ENCODE assay signal across 7 cellular contexts in the genomic region with DNA sequence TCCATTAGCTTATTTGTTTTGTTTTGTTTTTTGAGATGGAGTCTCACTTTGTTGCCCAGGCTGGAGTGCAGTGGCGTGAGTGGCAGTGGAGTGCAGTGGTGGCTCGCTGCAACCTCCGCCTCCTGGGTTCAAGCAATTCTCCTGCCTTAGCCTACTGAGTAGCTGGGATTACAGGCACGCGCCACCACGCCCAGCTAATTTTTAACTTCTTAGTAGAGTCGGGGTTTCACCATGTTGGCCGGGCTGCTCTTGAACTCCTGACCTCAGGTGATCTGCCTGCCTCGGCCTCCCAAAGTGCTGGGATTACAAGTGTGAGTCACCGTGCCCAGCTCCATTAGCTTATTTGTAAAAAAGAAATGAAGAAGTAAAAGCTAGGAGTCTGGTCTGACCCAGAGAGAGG. TPM values are rescaled to one million over a fixed set of nuclear protein-coding genes. Genes with fewer than 3 reads are reported as not detected.
DNase-seq lines count a peak whose midpoint lies in the region; ATAC-seq and TF ChIP-seq lines count a peak whose summit lies in the region.
"Not testable (repeated sequence)": the region's sequence is repeated elsewhere in the genome, so short reads cannot be mapped to it uniquely, and the experiment has no call there.

No MANE protein-coding gene starts in this region.

- not testable (repeated sequence) for TF ChIP-seq CTCF in HCT116 (IDR thresholded peaks at IDR 0.05 in 2 of 3, conservative IDR thresholded peaks at IDR 0.05 in 1 of 3; ENCODE audit: borderline replicate concordance in 1 of 3, insufficient read depth in 1 of 3, low read depth in 2 of 3, low read length in 2 of 3); RWPE2 (IDR thresholded peaks at IDR 0.05; ENCODE audit: poor library complexity, severe bottlenecking); colonic mucosa (IDR thresholded peaks at IDR 0.05); left ventricle myocardium inferior (IDR thresholded peaks at IDR 0.05; ENCODE audit: borderline replicate concordance); right lobe of liver (IDR thresholded peaks at IDR 0.05); thyroid gland (IDR thresholded peaks at IDR 0.05)

- H3K4me3 ChIP-seq in HCT116 (replicated peaks in 1 of 2; ENCODE audit: low read depth in 1 of 2, low read length in 2 of 2); RWPE2 (ENCODE audit: severe bottlenecking); left ventricle myocardium inferior; right lobe of liver; neuronal stem cell (ENCODE audit: low read length in 2 of 2); thyroid gland (replicated peaks in 1 of 3): not testable (repeated sequence)
- H3K4me3 ChIP-seq in colonic mucosa: peak overlapping the region; percentile 16

- not testable (repeated sequence) for H2BK12ac ChIP-seq in neuronal stem cell (ENCODE audit: low read length)

- H3K23ac ChIP-seq in neuronal stem cell (ENCODE audit: low read depth, low read length, poor library complexity): not testable (repeated sequence)

- H3K79me1 ChIP-seq in neuronal stem cell (ENCODE audit: low read depth, low read length): not testable (repeated sequence)

- not testable (repeated sequence) for H2BK15ac ChIP-seq in neuronal stem cell (ENCODE audit: low read length)

- not testable (repeated sequence) for H2BK120ac ChIP-seq in neuronal stem cell (ENCODE audit: low read depth, low read length)

- intact Hi-C loops in HCT116 (cut with micrococcal nuclease); colonic mucosa (cut with DNase I); left ventricle myocardium inferior (cut with micrococcal nuclease); right lobe of liver (cut with DNase I); thyroid gland (cut with DNase I): not testable (repeated sequence)

- WGBS in right lobe of liver (ENCODE audit: insufficient coverage, low coverage, low lambda C conversion rate, missing lambda C conversion rate): 34% methylated on average over 9 of the region's 10 CpGs
- WGBS in neuronal stem cell (ENCODE audit: extremely low coverage in 2 of 2, insufficient read length in 2 of 2, insufficient replicate concordance in 1 of 2), 2 donors: no CpG with 5 or more reads among the region's 10 CpGs
- WGBS in thyroid gland, 2 donors: 95 to 96% methylated on average over 10 of the region's 10 CpGs

- H3K4me2 ChIP-seq in HCT116 (ENCODE audit: low read length): peak overlapping the region; percentile 78
- H3K4me2 ChIP-seq in neuronal stem cell (ENCODE audit: insufficient read depth, low read length, poor library complexity, severe bottlenecking): peak overlapping the region; percentile 11

- H3K9me3 ChIP-seq in HCT116 (ENCODE audit: control insufficient read depth in 1 of 2, insufficient read depth in 1 of 2, low read depth in 1 of 2, low read length in 2 of 2); RWPE2 (ENCODE audit: severe bottlenecking); colonic mucosa; left ventricle myocardium inferior (replicated peaks); right lobe of liver; neuronal stem cell (replicated peaks in 1 of 2; ENCODE audit: control insufficient read depth in 2 of 2, insufficient read depth in 1 of 2, low read depth in 1 of 2, low read length in 2 of 2); thyroid gland: not testable (repeated sequence)

- not testable (repeated sequence) for BruUV-seq in HCT116 (replicated peaks; lab: Mats Ljungman, UMichigan)

- H2BK5ac ChIP-seq in neuronal stem cell (ENCODE audit: low read length): not testable (repeated sequence)

- not testable (repeated sequence) for H3K9me2 ChIP-seq in HCT116 (ENCODE audit: insufficient read depth)

- POLR2A ChIA-PET in HCT116 (lab: Charles Lee): interaction anchor here (1.3 kb wide), 1 partner anchor 10 kb away, joined by 4 read pairs; no protein-coding TSS in a partner anchor

- CTCF ChIA-PET in HCT116 (lab: Charles Lee): not testable (repeated sequence)

- not testable (repeated sequence) for H3K27ac ChIP-seq in HCT116 (ENCODE audit: low read depth, low read length)
- H3K27ac ChIP-seq in RWPE2 (ENCODE audit: poor library complexity, severe bottlenecking) (peak overlapping the region; percentile 48), colonic mucosa (peak overlapping the region; percentile 87), left ventricle myocardium inferior (replicated peaks) (peak overlapping the region; percentile 77), right lobe of liver (peak overlapping the region; percentile 76 to 86 (median 86)), neuronal stem cell (replicated peaks; ENCODE audit: low read length) (peak overlapping the region; percentile 99), thyroid gland (peak overlapping the region in 2 of 3 donors; percentile 55 to 81)

- not testable (repeated sequence) for H3K36me3 ChIP-seq in HCT116 (ENCODE audit: control insufficient read depth in 1 of 2, insufficient read depth in 2 of 2, low read length in 2 of 2); RWPE2 (ENCODE audit: low read depth); colonic mucosa; left ventricle myocardium inferior; right lobe of liver; neuronal stem cell (replicated peaks in 1 of 2; ENCODE audit: control insufficient read depth in 2 of 2, insufficient read depth in 2 of 2, low read length in 2 of 2); thyroid gland

- H3K4me1 ChIP-seq in HCT116 (ENCODE audit: control insufficient read depth in 1 of 2, insufficient read depth in 2 of 2, low read length in 2 of 2) (peaks cover 24 to 48% of the 10 kb centered on the region in 2 experiments), RWPE2 (ENCODE audit: insufficient read depth, poor library complexity, severe bottlenecking) (peaks cover 18% of the 10 kb centered on the region), left ventricle myocardium inferior (peaks cover 17% of the 10 kb centered on the region), right lobe of liver (peaks cover 0 to 31% (median 8%) of the 10 kb centered on the region in 4 donors), neuronal stem cell (ENCODE audit: control insufficient read depth in 2 of 2, insufficient read depth in 1 of 2, low read depth in 1 of 2, low read length in 2 of 2) (peaks cover 26 to 45% of the 10 kb centered on the region in 2 donors), thyroid gland (peaks cover 11 to 12% of the 10 kb centered on the region in 2 donors)
- H3K4me1 ChIP-seq in colonic mucosa: not testable (repeated sequence)

- not testable (repeated sequence) for TF ChIP-seq POLR2A in HCT116 (IDR thresholded peaks at IDR 0.05; ENCODE audit: borderline replicate concordance, extremely low read depth, insufficient read depth, insufficient read length); right lobe of liver (IDR thresholded peaks at IDR 0.05); thyroid gland (IDR thresholded peaks at IDR 0.05)

- H4K8ac ChIP-seq in neuronal stem cell (ENCODE audit: low read depth, low read length): not testable (repeated sequence)

- not testable (repeated sequence) for H3K18ac ChIP-seq in neuronal stem cell (ENCODE audit: low read length)

- not testable (repeated sequence) for H2AK5ac ChIP-seq in neuronal stem cell (ENCODE audit: low read depth, low read length)

- not testable (repeated sequence) for H3K4ac ChIP-seq in neuronal stem cell (ENCODE audit: low read length)

- H3K9ac ChIP-seq in HCT116 (ENCODE audit: low read length); neuronal stem cell (ENCODE audit: low read depth, low read length, poor library complexity): not testable (repeated sequence)
- H3K9ac ChIP-seq in colonic mucosa (ENCODE audit: low read depth in 2 of 2, low read length in 2 of 2): peak overlapping the region in 1 of 2 donors; percentile 79

- H4K20me1 ChIP-seq in HCT116 (ENCODE audit: insufficient read depth): not testable (repeated sequence)

- RAD21 ChIA-PET in HCT116 (lab: Charles Lee; ENCODE audit: low non-redundant PET in 1 of 2, low total read pairs in 2 of 2, uncharacterized antibody in 2 of 2, unreplicated experiment in 2 of 2): interaction anchor here in 1 of 2 experiments (1.4 kb wide), 1 partner anchor 8 kb away, joined by 3 read pairs; no protein-coding TSS in a partner anchor

- H3K14ac ChIP-seq in neuronal stem cell (ENCODE audit: low read length): not testable (repeated sequence)

- H4K91ac ChIP-seq in neuronal stem cell (ENCODE audit: low read depth, low read length, poor library complexity): not testable (repeated sequence)

- ATAC-seq in HCT116: peak; percentile 19
- ATAC-seq in RWPE2 (ENCODE audit: low read depth): not testable (repeated sequence)
- ATAC-seq in right lobe of liver: peak in 3 of 4 donors; percentile 3 to 31 (median 13)

- H2AFZ ChIP-seq in HCT116 (ENCODE audit: low read depth, low read length, poor library complexity, severe bottlenecking): peak overlapping the region; percentile 97
- not testable (repeated sequence) for H2AFZ ChIP-seq in neuronal stem cell (ENCODE audit: low read length)

- TF ChIP-seq RAD21 in HCT116 (IDR thresholded peaks at IDR 0.05; ENCODE audit: low read depth): not testable (repeated sequence)

- H3K27me3 ChIP-seq in HCT116 (ENCODE audit: insufficient read depth, low read length); RWPE2 (ENCODE audit: insufficient read depth, poor library complexity, severe bottlenecking); colonic mucosa; left ventricle myocardium inferior (ENCODE audit: low read depth); right lobe of liver; neuronal stem cell (ENCODE audit: control insufficient read depth in 3 of 3, insufficient read depth in 3 of 3, low read depth in 1 of 3, low read length in 3 of 3); thyroid gland: not testable (repeated sequence)

- not testable (repeated sequence) for H3K79me2 ChIP-seq in HCT116 (ENCODE audit: insufficient read depth, low read length)

- not testable (repeated sequence) for DNase-seq in HCT116 (ENCODE audit: low read depth, low spot score); RWPE2 (ENCODE audit: low spot score); colonic mucosa; left ventricle myocardium inferior; neuronal stem cell (ENCODE audit: low spot score); thyroid gland
- peak in 1 of 3 donors; percentile 51 for DNase-seq in right lobe of liver

RNA-seq across cellular contexts. Expression of gene FZD5, which starts 42.0 kb away (rescaled TPM):
- total RNA-seq in HCT116 (2021; ENCODE audit: unreplicated experiment) (9.0 TPM), colonic mucosa (100 to 1,000 TPM; 103 to 119 TPM), left ventricle myocardium inferior (3.2 TPM), right lobe of liver (10 to 100 TPM; 18.5 to 37.4 (median 29.3) TPM), thyroid gland (10 to 100 TPM; 31.2 to 45.4 (median 41.5) TPM)
- 4.0 and 4.5 TPM in 2 replicates for polyA plus RNA-seq in HCT116 (2012)
- polyA plus RNA-seq in neuronal stem cell (2013, experiment 1 of 2): 267 TPM
- 274 TPM for polyA plus RNA-seq in neuronal stem cell (2013, experiment 2 of 2)
